26 cellular contexts compared by ENCODE assay signal in the genomic region with DNA sequence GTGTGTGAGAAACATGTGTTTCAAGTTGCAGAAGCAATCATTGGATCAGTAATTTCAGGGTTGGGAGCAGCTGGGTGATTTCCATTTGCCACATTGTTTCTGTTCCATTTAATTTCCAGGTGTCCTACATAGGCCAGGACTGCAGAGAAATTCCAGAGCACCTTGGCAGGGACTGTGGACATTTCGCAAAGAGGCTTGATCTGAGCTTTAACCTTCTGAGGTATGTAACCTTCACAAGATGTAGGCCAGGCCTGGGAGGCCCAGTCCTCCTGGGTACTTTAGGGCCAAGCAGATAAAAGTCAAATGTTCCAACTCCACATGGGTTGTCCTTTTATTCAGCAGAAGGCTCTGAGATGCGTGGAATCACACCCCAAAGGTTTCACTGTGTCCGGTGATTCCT. TPM values are rescaled to one million over a fixed set of nuclear protein-coding genes. Genes with fewer than 3 reads are reported as not detected.
"Had no signal": no experiment of that assay in that cellular context is flagged by ENCODE, and none has a peak within 500 bp of the region (broad histone marks: within the 10 kb centered on the region; RNA-seq: fewer than 3 reads in every experiment).

No MANE protein-coding gene starts in this region.

- H3K4me1 Mint-ChIP-seq: naive thymus-derived CD8-positive, alpha-beta T cell; stimulated activated effector memory CD8-positive, alpha-beta T cell treated with anti-CD3 and anti-CD28 coated beads, Interleukin-12 subunit alpha, Interleukin-12 subunit beta, amount 100 ng/mL, for 72 hours had no signal

- H3K4me3 ChIP-seq: coronary artery, esophagus squamous epithelium, heart right ventricle, lower lobe of right lung, pancreas, sigmoid colon, testis, tibial nerve, upper lobe of left lung, uterus had no signal

- H3K4me3 Mint-ChIP-seq: effector memory CD8-positive, alpha-beta T cell; naive thymus-derived CD8-positive, alpha-beta T cell; stimulated activated effector memory CD8-positive, alpha-beta T cell treated with anti-CD3 and anti-CD28 coated beads, Interleukin-12 subunit alpha, Interleukin-12 subunit beta, amount 100 ng/mL, for 72 hours had no signal

- H3K36me3 ChIP-seq: pancreas, uterus had no signal

- H3K9me3 ChIP-seq: pancreas, testis had no signal

- H3K27me3 ChIP-seq: esophagus squamous epithelium, heart right ventricle, pancreas, sigmoid colon, testis, tibial nerve, upper lobe of left lung, uterus had no signal

- H3K27ac Mint-ChIP-seq: effector memory CD8-positive, alpha-beta T cell; stimulated activated effector memory CD8-positive, alpha-beta T cell treated with anti-CD3 and anti-CD28 coated beads, Interleukin-12 subunit alpha, Interleukin-12 subunit beta, amount 100 ng/mL, for 72 hours had no signal

- H3K36me3 Mint-ChIP-seq: stimulated activated effector memory CD8-positive, alpha-beta T cell treated with anti-CD3 and anti-CD28 coated beads, Interleukin-12 subunit alpha, Interleukin-12 subunit beta, amount 100 ng/mL, for 72 hours had no signal

- H3K4me1 ChIP-seq: esophagus squamous epithelium, lower lobe of right lung, pancreas, sigmoid colon, testis, tibial nerve, upper lobe of left lung, uterus had no signal

- ATAC-seq: effector memory CD8-positive, alpha-beta T cell; lower lobe of right lung; naive thymus-derived CD8-positive, alpha-beta T cell; stimulated activated effector memory CD8-positive, alpha-beta T cell treated with anti-CD3 and anti-CD28 coated beads, Interleukin-12 subunit alpha, Interleukin-12 subunit beta, amount 100 ng/mL, for 72 hours had no signal

- H3K27ac ChIP-seq: coronary artery, esophagus squamous epithelium, heart right ventricle, lower lobe of right lung, pancreas, sigmoid colon, testis, tibial nerve, upper lobe of left lung, uterus had no signal

- DNase-seq: dermis blood vessel endothelial cell; effector memory CD8-positive, alpha-beta T cell; erythroblast; esophagus squamous epithelium; foreskin melanocyte; glutamatergic neuron; heart right ventricle; hippocampal formation; kidney glomerular epithelial cell; lower lobe of right lung; naive thymus-derived CD8-positive, alpha-beta T cell; occipital lobe; pancreas; retina; sigmoid colon; stimulated activated CD4-positive, alpha-beta T cell treated with anti-CD3 and anti-CD28 coated beads, Interleukin-2, amount 100 ng/mL, for 24 hours; stimulated activated CD4-positive, alpha-beta T cell treated with anti-CD3 and anti-CD28 coated beads, Interleukin-4, amount 100 ng/mL, for 24 hours; stimulated activated naive CD4-positive, alpha-beta T cell treated with Interleukin-2 at 50 U/mL for 16 hours; substantia nigra; testis; upper lobe of left lung; uterus had no signal

RNA-seq across cellular contexts. Expression of a gene that starts 6.9 kb away (rescaled TPM):
- total RNA-seq: myocyte; naive thymus-derived CD8-positive, alpha-beta T cell had no signal
- polyA plus RNA-seq: naive thymus-derived CD8-positive, alpha-beta T cell had no signal

RNA-seq across cellular contexts. Expression of a gene that starts 36.7 kb away (rescaled TPM):
- polyA plus RNA-seq: naive thymus-derived CD8-positive, alpha-beta T cell had no signal
